Comparison of ENCODE assay signal across 7 cellular contexts in the genomic region with DNA sequence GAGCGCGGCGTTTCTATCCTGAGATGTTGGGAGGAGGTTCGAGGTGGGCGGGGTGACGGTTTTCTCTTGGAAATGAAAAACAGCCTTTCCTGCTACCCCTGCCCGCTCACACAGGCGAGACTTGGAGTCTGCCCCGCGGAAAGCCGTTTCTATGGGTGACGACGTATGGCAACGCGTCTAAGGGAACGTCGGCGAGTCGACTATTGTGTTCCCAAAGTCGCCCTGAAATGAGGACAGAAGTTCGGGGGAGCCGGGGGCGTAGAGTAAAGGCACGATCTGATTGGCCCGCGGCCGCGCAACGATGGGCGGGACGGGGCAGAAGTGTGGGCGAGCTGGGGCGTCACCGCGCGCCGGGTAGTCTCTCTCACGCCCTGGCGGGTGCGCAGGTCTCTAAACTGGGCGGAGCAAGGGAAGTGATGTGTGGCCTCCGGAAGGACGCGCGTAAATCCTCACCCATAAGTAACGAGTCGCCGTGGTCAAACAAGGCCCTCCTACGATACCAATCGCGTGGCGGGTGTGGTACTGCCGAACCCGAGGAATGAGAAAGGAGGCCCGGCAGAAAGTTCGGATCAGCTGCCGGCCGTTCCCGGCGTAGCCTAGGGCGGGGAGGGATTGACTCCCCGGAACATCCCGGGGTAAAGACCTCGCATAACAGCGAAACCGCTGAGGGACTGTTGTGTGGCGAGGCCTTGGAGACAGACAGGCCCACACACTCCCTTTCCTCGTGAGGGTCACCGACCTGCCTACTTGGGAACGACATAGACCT.
A peak's percentile ranks its signal among the peaks of the same experiment; 100 is the strongest.
DNase-seq lines count a peak whose midpoint lies in the region; ATAC-seq and TF ChIP-seq lines count a peak whose summit lies in the region.

No MANE protein-coding gene starts in this region.

- no peaks in the 10 kb centered on the region for H3K27me3 ChIP-seq in hepatocyte

- no peaks in the 10 kb centered on the region for H3K36me3 ChIP-seq in hepatocyte (replicated peaks; ENCODE audit: insufficient read depth, low read depth)

- H3K4me3 ChIP-seq in hepatocyte: peak overlapping the region; percentile 28

- H3K4me2 ChIP-seq in hepatocyte: peak overlapping the region; percentile 75

- no peaks in the 10 kb centered on the region for H3K4me1 ChIP-seq in hepatocyte (ENCODE audit: insufficient read depth)

- no peaks in the 10 kb centered on the region for H3K9me3 ChIP-seq in hepatocyte (ENCODE audit: low read depth)

- TF ChIP-seq CTCF in hepatocyte (IDR thresholded peaks at IDR 0.05; ENCODE audit: poor library complexity): no peak

- peak overlapping the region; percentile 97 for H3K27ac ChIP-seq in hepatocyte

- 3% methylated on average over 68 of the region's 70 CpGs for WGBS in hepatocyte (ENCODE audit: low lambda C conversion rate, missing lambda C conversion rate)

- no peaks in the 10 kb centered on the region for H4K20me1 ChIP-seq in hepatocyte (ENCODE audit: insufficient read depth, poor library complexity, severe bottlenecking)

- H2AFZ ChIP-seq in hepatocyte: peak overlapping the region; percentile 83

- H3K79me2 ChIP-seq in hepatocyte: peaks cover 6% of the 10 kb centered on the region

- DNase-seq in NCI-H2029 treated with DMSO at 0.1 percent for 48 hours (lab: John Stamatoyannopoulos, UW) (peak; percentile 79), T1000 (lab: John Stamatoyannopoulos, UW) (peak; percentile 95), astrocyte of the hippocampus (ENCODE audit: low read depth, low spot score) (peak; percentile 99), hepatocyte (ENCODE audit: low spot score) (peak; percentile 99), renal cortical epithelial cell (ENCODE audit: low read depth) (peak; percentile 96)

- no peaks in the 10 kb centered on the region for H3K9me2 ChIP-seq in hepatocyte (replicated peaks; ENCODE audit: insufficient read depth)

- peak; percentile 99 for ATAC-seq in GM18511 (IDR thresholded peaks at IDR 0.05; ENCODE audit: unreplicated experiment)
- peak; percentile 95 for ATAC-seq in HG03025 (IDR thresholded peaks at IDR 0.05; ENCODE audit: low FRiP score, unreplicated experiment)

Comparison
In these comparisons a context has a peak if more than half of its experiments do, and no peak if none do; other contexts are left out.
1. Peak in every context shown above with its lines: DNase-seq, ATAC-seq, H3K4me3 ChIP-seq and H3K27ac ChIP-seq.